Comparison of ENCODE assay signal across 23 cellular contexts in the genomic region with DNA sequence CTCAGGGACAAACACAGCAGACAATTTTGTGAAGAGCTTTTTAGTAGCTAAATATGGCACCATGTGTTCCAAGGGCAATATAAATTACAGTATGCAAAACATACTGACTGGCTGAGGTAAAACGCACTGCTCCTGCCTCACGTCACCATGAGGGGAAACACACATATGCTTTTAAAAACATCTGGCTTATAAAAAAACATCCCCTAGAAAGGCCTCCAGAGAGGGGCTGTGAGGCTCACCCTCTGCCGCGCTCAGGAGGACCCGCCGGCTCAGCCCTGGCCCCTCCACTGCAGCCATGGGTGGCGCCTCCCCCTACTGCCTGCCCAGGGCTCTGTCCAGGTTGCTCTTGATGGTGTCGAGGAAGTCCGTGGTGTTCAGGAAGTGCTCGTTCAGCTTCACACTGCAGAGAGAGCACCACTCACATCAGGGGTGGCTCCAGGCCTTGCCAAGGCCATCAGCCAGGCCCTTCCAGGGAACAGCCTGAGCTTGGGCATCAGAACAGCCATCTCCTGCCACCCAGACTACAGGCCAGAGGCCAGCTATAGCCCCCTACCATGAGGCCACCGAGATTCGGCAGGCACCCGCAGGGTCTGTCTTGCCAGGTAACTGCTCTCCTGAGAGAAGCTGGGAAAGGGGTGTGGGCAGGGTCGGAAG. TPM values are rescaled to one million over a fixed set of nuclear protein-coding genes. Genes with fewer than 3 reads are reported as not detected.
DNase-seq lines count a peak whose midpoint lies in the region; ATAC-seq and TF ChIP-seq lines count a peak whose summit lies in the region.
"Had no signal": no experiment of that assay in that cellular context is flagged by ENCODE, and none has a peak within 500 bp of the region (broad histone marks: within the 10 kb centered on the region; RNA-seq: fewer than 3 reads in every experiment).

No MANE protein-coding gene starts in this region.

- POLR2A ChIA-PET in activated CD4-positive, alpha-beta T cell treated with anti-CD3 and anti-CD28 coated beads, Interleukin-2, amount 10 ng/mL, durations not matched to agents 7 days and 5 days (lab: Charles Lee): interaction anchor here (0.6 kb wide), 1 partner anchor 190 kb away, joined by 6 read pairs; the partner anchor contains the start of gene AP3S2

- peak overlapping the region; percentile 28 for H3K27ac Mint-ChIP-seq in activated CD4-positive, alpha-beta T cell treated with anti-CD3 and anti-CD28 coated beads, Interleukin-2, amount 10 ng/mL, durations not matched to agents 7 days and 5 days
- H3K27ac Mint-ChIP-seq: activated CD8-positive, alpha-beta memory T cell treated with anti-CD3 and anti-CD28 coated beads, Interleukin-2, amount 10 ng/mL, durations not matched to agents 7 days and 5 days; activated naive CD8-positive, alpha-beta T cell treated with anti-CD3 and anti-CD28 coated beads, Interleukin-2, amount 50 U/mL, for 24 hours; activated T-helper 2 cell treated with anti-CD3 and anti-CD28 coated beads, Interferon-gamma antibody, Interleukin-2, Interleukin-4, amounts not matched to agents 10 μg/mL and 5 μg/mL and 100 μg/mL, durations not matched to agents 14 hours and 24 hours and 36 hours had no signal

- no peaks in the 10 kb centered on the region for H3K27me3 Mint-ChIP-seq in activated CD4-positive, alpha-beta T cell treated with anti-CD3 and anti-CD28 coated beads, Interleukin-2, amount 10 ng/mL, durations not matched to agents 7 days and 5 days
- H3K27me3 Mint-ChIP-seq: activated CD8-positive, alpha-beta memory T cell treated with anti-CD3 and anti-CD28 coated beads, Interleukin-2, amount 10 ng/mL, durations not matched to agents 7 days and 5 days; activated naive CD8-positive, alpha-beta T cell treated with anti-CD3 and anti-CD28 coated beads, Interleukin-2, amount 50 U/mL, for 24 hours had no signal

- no peak overlapping the region for H3K4me3 Mint-ChIP-seq in activated CD4-positive, alpha-beta T cell treated with anti-CD3 and anti-CD28 coated beads, Interleukin-2, amount 10 ng/mL, durations not matched to agents 7 days and 5 days
- H3K4me3 Mint-ChIP-seq: activated CD8-positive, alpha-beta memory T cell treated with anti-CD3 and anti-CD28 coated beads, Interleukin-2, amount 10 ng/mL, durations not matched to agents 7 days and 5 days; activated naive CD8-positive, alpha-beta T cell treated with anti-CD3 and anti-CD28 coated beads, Interleukin-2, amount 50 U/mL, for 24 hours had no signal

- in situ Hi-C loops in GM13976 (cut with MboI; ENCODE audit: low sequenced_read_pairs, unreplicated experiment): no loop called here

- peaks cover 19% of the 10 kb centered on the region for H3K4me1 Mint-ChIP-seq in activated CD4-positive, alpha-beta T cell treated with anti-CD3 and anti-CD28 coated beads, Interleukin-2, amount 10 ng/mL, durations not matched to agents 7 days and 5 days

- DNase-seq in activated CD4-positive, alpha-beta T cell treated with anti-CD3 and anti-CD28 coated beads, Interleukin-2, amount 10 ng/mL, durations not matched to agents 7 days and 5 days: no peak
- no peak for DNase-seq in activated CD4-positive, alpha-beta T cell treated with anti-CD3 and anti-CD28 coated beads, Interleukin-2, amount 50 U/mL, for 1 hour
- DNase-seq in stomach: no peak
- DNase-seq in GM13976 (ENCODE audit: low spot score): no peak
- DNase-seq in NCI-H187 (lab: John Stamatoyannopoulos, UW): no peak
- DNase-seq: 8988T; activated CD4-positive, CD25-positive, alpha-beta regulatory T cell treated with anti-CD3 and anti-CD28 coated beads, Interleukin-2, amount 50 U/mL, for 72 hours; activated CD8-positive, alpha-beta memory T cell treated with anti-CD3 and anti-CD28 coated beads, Interleukin-2, amount 10 ng/mL, durations not matched to agents 7 days and 5 days; activated naive CD8-positive, alpha-beta T cell treated with anti-CD3 and anti-CD28 coated beads, Interleukin-2, amount 50 U/mL, for 24 hours; BE2C; brain microvascular endothelial cell; left ventricle myocardium superior; NCI-H1048; NCI-H1930; NCI-H226; Peyer's patch; uterus had no signal

- TF ChIP-seq EP300 in stomach (IDR thresholded peaks at IDR 0.05): no peak

- CTCF ChIA-PET in activated CD4-positive, alpha-beta T cell treated with anti-CD3 and anti-CD28 coated beads, Interleukin-2, amount 10 ng/mL, durations not matched to agents 7 days and 5 days (lab: Charles Lee): interaction anchor here (0.7 to 1.7 kb wide), 3 partner anchors 9 to 29 kb away, joined by 3 to 4 read pairs (median 4); no protein-coding TSS in a partner anchor

- no peak for ATAC-seq in GM19035 (IDR thresholded peaks at IDR 0.05; ENCODE audit: unreplicated experiment)
- ATAC-seq: activated CD8-positive, alpha-beta memory T cell treated with anti-CD3 and anti-CD28 coated beads, Interleukin-2, amount 10 ng/mL, durations not matched to agents 7 days and 5 days; activated naive CD8-positive, alpha-beta T cell treated with anti-CD3 and anti-CD28 coated beads, Interleukin-2, amount 50 U/mL, for 24 hours; left ventricle myocardium superior had no signal

- H3K27me3 ChIP-seq in layer of hippocampus (ENCODE audit: control insufficient read depth, insufficient read depth, low read length) (no peaks in the 10 kb centered on the region), stomach (no peaks in the 10 kb centered on the region)
- H3K27me3 ChIP-seq: BE2C, brain microvascular endothelial cell, Peyer's patch, uterus had no signal

- H3K27ac ChIP-seq in layer of hippocampus (ENCODE audit: low read depth, low read length) (peak overlapping the region; percentile 18), stomach (peak overlapping the region in 3 of 5 donors; percentile 23 to 76 (median 37))
- H3K27ac ChIP-seq: brain microvascular endothelial cell, coronary artery, KMS-11, Peyer's patch, uterus had no signal

- peaks cover 53% of the 10 kb centered on the region for H3K36me3 Mint-ChIP-seq in activated CD4-positive, alpha-beta T cell treated with anti-CD3 and anti-CD28 coated beads, Interleukin-2, amount 10 ng/mL, durations not matched to agents 7 days and 5 days (ENCODE audit: low read depth)

- no peaks in the 10 kb centered on the region for H3K9me3 Mint-ChIP-seq in activated CD4-positive, alpha-beta T cell treated with anti-CD3 and anti-CD28 coated beads, Interleukin-2, amount 10 ng/mL, durations not matched to agents 7 days and 5 days
- H3K9me3 Mint-ChIP-seq: activated naive CD8-positive, alpha-beta T cell treated with anti-CD3 and anti-CD28 coated beads, Interleukin-2, amount 50 U/mL, for 24 hours; activated T-helper 2 cell treated with anti-CD3 and anti-CD28 coated beads, Interferon-gamma antibody, Interleukin-2, Interleukin-4, amounts not matched to agents 10 μg/mL and 5 μg/mL and 100 μg/mL, durations not matched to agents 14 hours and 24 hours and 36 hours had no signal

- TF ChIP-seq CTCF in stomach (IDR thresholded peaks at IDR 0.05) (no peak), GM13976 (IDR thresholded peaks at IDR 0.05; ENCODE audit: borderline replicate concordance, control extremely low read depth, extremely low read depth, insufficient read depth, missing control alignments) (no peak)

- TF ChIP-seq POLR2A in Raji (IDR thresholded peaks at IDR 0.05; ENCODE audit: insufficient read depth, low read depth, low read length) (0 out of 2 replicates have a peak, but pooled peaks have one; percentile 15), stomach (IDR thresholded peaks at IDR 0.05) (no peak)

- intact Hi-C loops in stomach (cut with DNase I; ENCODE audit: low total_unique reads): no loop called here

- H3K9me3 ChIP-seq in stomach: no peaks in the 10 kb centered on the region
- H3K9me3 ChIP-seq: BE2C, Peyer's patch, uterus had no signal

- 74 to 85% (median 81%) methylated on average over 10 to 14 of the region's 14 CpGs for WGBS in stomach, 5 donors

- no peak overlapping the region for H3K4me3 ChIP-seq in stomach
- H3K4me3 ChIP-seq: coronary artery, Peyer's patch, uterus had no signal

- peaks cover 0 to 35% (median 9%) of the 10 kb centered on the region in 4 donors for H3K4me1 ChIP-seq in stomach
- H3K4me1 ChIP-seq: uterus had no signal

- H3K36me3 ChIP-seq in stomach: peaks cover 68 to 99% (median 98%) of the 10 kb centered on the region in 4 donors
- H3K36me3 ChIP-seq: uterus had no signal

RNA-seq across cellular contexts. Expression of gene IDH2, which starts 18.2 kb away (rescaled TPM):
- 100 to 1,000 TPM; 332 to 349 TPM for total RNA-seq in activated CD4-positive, alpha-beta T cell treated with anti-CD3 and anti-CD28 coated beads, Interleukin-2, amount 10 ng/mL, durations not matched to agents 7 days and 5 days
- 100 to 1,000 TPM in 3 of 5 donors, 10 to 100 TPM in 2; 12.3 to 186 (median 125) TPM for total RNA-seq in stomach
- polyA plus RNA-seq in stomach: 100 to 1,000 TPM; 109 to 149 (median 109) TPM
